In genomic region chr3:70992131-70992530, GRCh38 we compare ENCODE assay signal across 24 cellular contexts.
A peak's percentile ranks its signal among the peaks of the same experiment; 100 is the strongest.
DNase-seq lines count a peak whose midpoint lies in the region; TF ChIP-seq lines count a peak whose summit lies in the region.
"Had no signal": no experiment of that assay in that cellular context is flagged by ENCODE, and none has a peak within 500 bp of the region (broad histone marks: within the 10 kb centered on the region; RNA-seq: fewer than 3 reads in every experiment).

No MANE protein-coding gene starts in this region.

- DNase-seq in NCI-H2171 treated with DMSO at 0.1 percent for 48 hours (lab: John Stamatoyannopoulos, UW): peak; percentile 35
- no peak for DNase-seq in NCI-H2171 (lab: John Stamatoyannopoulos, UW)
- peak; percentile 29 for DNase-seq in NCI-H82 treated with DMSO at 0.1 percent for 48 hours (lab: John Stamatoyannopoulos, UW; ENCODE audit: unreplicated experiment)
- no peak for DNase-seq in esophagus squamous epithelium (lab: John Stamatoyannopoulos, UW)
- no peak for DNase-seq in sigmoid colon
- no peak for DNase-seq in posterior cingulate gyrus
- no peak for DNase-seq in foreskin fibroblast
- DNase-seq in activated CD4-positive, CD25-positive, alpha-beta regulatory T cell (lab: John Stamatoyannopoulos, UW): no peak
- DNase-seq: 8988T; activated CD4-positive, alpha-beta T cell treated with anti-CD3 and anti-CD28 coated beads, Interleukin-2, amount 50 U/mL, for 48 hours; activated T-cell treated with anti-CD3 and anti-CD28 coated beads, Interleukin-2, amount 50 U/mL, for 1 hour; adrenal gland; erythroblast; GOT3; Kasumi-1; left ventricle myocardium superior; NCI-H1048; NCI-H2029 treated with DMSO at 0.1 percent for 48 hours; NCI-H524 treated with DMSO at 0.1 percent for 48 hours; stimulated activated CD4-positive, alpha-beta T cell treated with anti-CD3 and anti-CD28 coated beads, Interleukin-2, amount 100 ng/mL, for 24 hours; stomach; T-helper 1 cell had no signal

- TF ChIP-seq EP300 in sigmoid colon (IDR thresholded peaks at IDR 0.05): no peak

- no peaks in the 10 kb centered on the region for H3K27me3 ChIP-seq in esophagus squamous epithelium
- no peaks in the 10 kb centered on the region for H3K27me3 ChIP-seq in sigmoid colon
- H3K27me3 ChIP-seq: adrenal gland, stomach had no signal

- intact Hi-C loops in esophagus squamous epithelium (cut with DNase I): no loop called here
- intact Hi-C loops in sigmoid colon (cut with DNase I): no loop called here
- intact Hi-C loops in posterior cingulate gyrus (cut with DNase I): no loop called here

- H3K4me3 ChIP-seq in esophagus squamous epithelium (no peak overlapping the region), sigmoid colon (no peak overlapping the region), foreskin fibroblast (ENCODE audit: low read depth in 1 of 2, low read length in 2 of 2) (no peak overlapping the region)
- H3K4me3 ChIP-seq: adrenal gland, stomach had no signal

- H3K27ac ChIP-seq in esophagus squamous epithelium: peak overlapping the region; percentile 2 to 94 (median 70)
- H3K27ac ChIP-seq in sigmoid colon: peak overlapping the region; percentile 74 to 90 (median 84)
- H3K27ac ChIP-seq: adrenal gland, parathyroid adenoma, VCaP had no signal

- TF ChIP-seq CTCF in esophagus squamous epithelium (IDR thresholded peaks at IDR 0.05): no peak
- no peak for TF ChIP-seq CTCF in sigmoid colon (IDR thresholded peaks at IDR 0.05)
- no peak for TF ChIP-seq CTCF in foreskin fibroblast (IDR thresholded peaks at IDR 0.05; ENCODE audit: low read depth, low read length)

- TF ChIP-seq POLR2A in esophagus squamous epithelium (IDR thresholded peaks at IDR 0.05): no peak
- no peak for TF ChIP-seq POLR2A in sigmoid colon (IDR thresholded peaks at IDR 0.05)

- H3K4me1 ChIP-seq in esophagus squamous epithelium: peaks cover 0 to 40% (median 7%) of the 10 kb centered on the region in 3 donors
- peaks cover 0 to 70% (median 60%) of the 10 kb centered on the region in 4 donors for H3K4me1 ChIP-seq in sigmoid colon
- H3K4me1 ChIP-seq: parathyroid adenoma had no signal

- no peaks in the 10 kb centered on the region for H3K9me3 ChIP-seq in esophagus squamous epithelium
- no peaks in the 10 kb centered on the region for H3K9me3 ChIP-seq in sigmoid colon
- H3K9me3 ChIP-seq: adrenal gland, stomach had no signal

- WGBS in esophagus squamous epithelium, 2 donors: 84 to 85% methylated on average over 5 of the region's 5 CpGs
- 85 to 89% methylated on average over 5 of the region's 5 CpGs for WGBS in sigmoid colon, 2 donors

- H3K36me3 ChIP-seq in esophagus squamous epithelium: peaks cover 0 to 57% (median 0%) of the 10 kb centered on the region in 3 donors
- peaks cover 0 to 38% (median 17%) of the 10 kb centered on the region in 4 donors for H3K36me3 ChIP-seq in sigmoid colon
- H3K36me3 ChIP-seq: adrenal gland had no signal

Comparison
In these comparisons a context has a peak if more than half of its experiments do, and no peak if none do; other contexts are left out.
1. DNase-seq: peak in NCI-H2171 treated with DMSO at 0.1 percent for 48 hours (single experiment) and NCI-H82 treated with DMSO at 0.1 percent for 48 hours (single experiment); none in NCI-H2171 (single experiment), esophagus squamous epithelium (single experiment), sigmoid colon (single experiment), posterior cingulate gyrus (0 of 10), foreskin fibroblast (0 of 2) and activated CD4-positive, CD25-positive, alpha-beta regulatory T cell (0 of 4).